ENCODE assay signal across 22 cellular contexts in the genomic region with DNA sequence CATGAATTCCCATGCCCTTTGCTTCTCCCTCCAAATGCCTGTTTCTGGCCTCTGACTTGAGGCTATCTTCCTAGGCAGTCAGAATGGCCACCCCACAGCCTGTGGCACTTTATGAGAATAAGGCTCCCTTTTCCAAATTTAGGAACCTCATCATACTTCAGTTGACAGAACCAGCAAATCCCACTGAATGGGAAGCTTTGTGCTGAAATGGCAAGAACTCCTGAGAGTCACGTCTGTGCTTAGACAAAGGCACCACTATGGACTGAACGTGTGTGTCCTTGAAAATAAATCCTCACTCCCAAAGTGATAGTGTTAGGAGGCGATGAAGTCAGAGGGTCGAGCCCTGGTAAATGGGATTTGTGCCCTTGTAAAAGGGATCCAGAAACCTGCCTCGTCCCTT.
A peak's percentile ranks its signal among the peaks of the same experiment; 100 is the strongest.
DNase-seq lines count a peak whose midpoint lies in the region; TF ChIP-seq lines count a peak whose summit lies in the region.
"Had no signal": no experiment of that assay in that cellular context is flagged by ENCODE, and none has a peak within 500 bp of the region (broad histone marks: within the 10 kb centered on the region; RNA-seq: fewer than 3 reads in every experiment).

No MANE protein-coding gene starts in this region.

- no peak for TF ChIP-seq CTCF in ascending aorta (IDR thresholded peaks at IDR 0.05)

- no peak overlapping the region for H3K4me3 ChIP-seq in ascending aorta
- H3K4me3 ChIP-seq: A549; BLaER1 treated with 17β-estradiol and CSF1 and Interleukin-3, amounts not matched to agents 10 nM and 100 nM; GM12878 had no signal

- intact Hi-C loops in ascending aorta (cut with DNase I) = no loop called here

- no peaks in the 10 kb centered on the region for H3K4me1 ChIP-seq in ascending aorta
- H3K4me1 ChIP-seq: A549; BLaER1 treated with 17β-estradiol and CSF1 and Interleukin-3, amounts not matched to agents 10 nM and 100 nM had no signal

- H3K36me3 ChIP-seq in ascending aorta = no peaks in the 10 kb centered on the region
- H3K36me3 ChIP-seq: BLaER1 treated with 17β-estradiol and CSF1 and Interleukin-3, amounts not matched to agents 10 nM and 100 nM had no signal

- in situ Hi-C loops in SK-MEL-5 (cut with HindIII; ENCODE audit: low pct_unique_long_range_greater_than_20kb, low sequenced_read_pairs) = no loop called here

- H3K27ac ChIP-seq in ascending aorta = no peak overlapping the region
- H3K27ac ChIP-seq: 22Rv1; A549; BLaER1 treated with 17β-estradiol and CSF1 and Interleukin-3, amounts not matched to agents 10 nM and 100 nM; C4-2B had no signal

- no peaks in the 10 kb centered on the region for H3K9me3 ChIP-seq in ascending aorta
- H3K9me3 ChIP-seq: BLaER1 treated with 17β-estradiol and CSF1 and Interleukin-3, amounts not matched to agents 10 nM and 100 nM had no signal

- DNase-seq in COLO829 (ENCODE audit: low spot score) (peak; percentile 74), SK-MEL-5 (ENCODE audit: low read depth, low spot score) (peak; percentile 28), foreskin melanocyte (peak; percentile 73), ascending aorta (ENCODE audit: low spot score in 2 of 2) (no peak)
- no peak for DNase-seq in activated naive CD4-positive, alpha-beta T cell treated with anti-CD3 and anti-CD28 coated beads, Interleukin-2, amount 50 U/mL, for 16 hours
- no peak for DNase-seq in stimulated activated CD8-positive, alpha-beta memory T cell treated with anti-CD3 and anti-CD28 coated beads, Interleukin-4, amount 100 ng/mL, for 48 hours
- DNase-seq: AML-193; CD4-positive, alpha-beta T cell; CD8-positive, alpha-beta T cell; COR-L47; DMS 273 treated with DMSO at 0.1 percent for 48 hours; DMS153; DMS53; DMS79; DND-41; EL; GDM1 had no signal

- no peaks in the 10 kb centered on the region for H3K27me3 ChIP-seq in ascending aorta
- H3K27me3 ChIP-seq: BLaER1 treated with 17β-estradiol and CSF1 and Interleukin-3, amounts not matched to agents 10 nM and 100 nM had no signal

Comparison
In these comparisons a context has a peak if more than half of its experiments do, and no peak if none do; other contexts are left out.
1. DNase-seq: peak in COLO829 (single experiment), SK-MEL-5 (single experiment) and foreskin melanocyte (single experiment); none in activated naive CD4-positive, alpha-beta T cell treated with anti-CD3 and anti-CD28 coated beads, Interleukin-2, amount 50 U/mL, for 16 hours (single experiment), ascending aorta (0 of 2) and stimulated activated CD8-positive, alpha-beta memory T cell treated with anti-CD3 and anti-CD28 coated beads, Interleukin-4, amount 100 ng/mL, for 48 hours (single experiment).